8 cellular contexts compared by ENCODE assay signal in the genomic region with DNA sequence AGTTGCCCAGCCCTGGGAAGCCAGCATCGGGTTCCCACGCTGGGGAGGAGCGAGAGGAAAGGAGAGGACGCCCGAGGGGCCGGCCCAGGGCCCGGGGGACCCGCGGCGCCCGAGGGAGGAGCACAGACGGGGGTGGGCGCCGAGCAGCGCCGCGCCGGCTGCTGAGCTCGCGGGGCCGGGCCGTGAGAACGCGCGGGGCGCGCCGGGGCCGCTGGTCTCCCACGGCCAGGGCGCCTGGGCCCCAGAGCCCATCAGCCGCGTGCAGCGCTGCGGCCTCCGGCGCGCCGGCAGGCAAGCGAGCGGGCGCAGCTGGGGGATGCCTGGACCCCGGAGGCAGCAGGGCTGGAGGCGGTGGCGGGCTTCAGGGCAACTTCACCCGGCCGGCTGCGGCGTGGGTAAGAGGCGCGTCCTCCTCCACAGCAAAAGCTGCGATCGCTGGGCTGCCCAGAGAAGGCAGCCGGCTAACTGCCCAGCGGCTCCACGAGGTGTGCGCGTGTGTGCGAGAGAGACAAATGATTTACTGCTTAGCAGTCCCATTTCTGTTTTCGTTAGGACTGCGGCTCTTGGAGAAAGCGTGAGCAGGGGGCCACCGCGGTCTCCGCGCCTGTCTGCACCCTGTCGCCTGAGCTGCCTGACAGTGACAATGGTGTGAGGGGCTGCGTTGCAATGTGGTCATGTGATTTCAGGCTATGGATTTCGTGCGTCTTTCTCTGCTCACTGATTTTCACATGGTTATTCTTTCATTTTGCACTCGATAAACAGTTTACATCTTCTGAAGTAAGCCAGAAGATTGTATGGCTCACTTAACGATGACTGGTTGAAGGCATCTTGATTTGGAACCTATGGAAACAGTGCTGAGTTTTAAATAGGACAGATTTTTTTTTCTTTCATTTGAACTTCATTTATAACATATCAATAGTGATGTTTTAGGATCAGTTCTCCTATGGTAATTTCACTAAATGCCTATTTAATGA. TPM values are rescaled to one million over a fixed set of nuclear protein-coding genes. Genes with fewer than 3 reads are reported as not detected.
DNase-seq lines count a peak whose midpoint lies in the region; ATAC-seq and TF ChIP-seq lines count a peak whose summit lies in the region.

No MANE protein-coding gene starts in this region.

- peaks cover 15% of the 10 kb centered on the region for H3K4me1 Mint-ChIP-seq in activated CD4-positive, alpha-beta memory T cell treated with anti-CD3 and anti-CD28 coated beads, Interleukin-2, amount 10 ng/mL, durations not matched to agents 7 days and 5 days
- peaks cover 19 to 27% of the 10 kb centered on the region in 2 donors for H3K4me1 Mint-ChIP-seq in natural killer cell

- TF ChIP-seq CTCF in GM10266 (IDR thresholded peaks at IDR 0.05; ENCODE audit: control insufficient read depth, insufficient read depth, low read depth, missing control alignments) (no peak), fibroblast of the aortic adventitia (IDR thresholded peaks at IDR 0.05; ENCODE audit: insufficient read depth, low read length) (no peak), natural killer cell (IDR thresholded peaks at IDR 0.05) (no peak)

- H3K9me3 Mint-ChIP-seq in activated CD4-positive, alpha-beta memory T cell treated with anti-CD3 and anti-CD28 coated beads, Interleukin-2, amount 10 ng/mL, durations not matched to agents 7 days and 5 days, result no peaks in the 10 kb centered on the region
- H3K9me3 Mint-ChIP-seq in natural killer cell, result no peaks in the 10 kb centered on the region

- H3K36me3 Mint-ChIP-seq in activated CD4-positive, alpha-beta memory T cell treated with anti-CD3 and anti-CD28 coated beads, Interleukin-2, amount 10 ng/mL, durations not matched to agents 7 days and 5 days (ENCODE audit: low read depth), result no peaks in the 10 kb centered on the region
- H3K36me3 Mint-ChIP-seq in natural killer cell, result no peaks in the 10 kb centered on the region

- intact Hi-C loops in natural killer cell (cut with micrococcal nuclease), result loop anchor here (2.0 kb wide), 2 partner anchors 85 to 91 kb away; partner anchors contain the start of gene GUCY1B1

- CTCF ChIA-PET in activated CD4-positive, alpha-beta memory T cell treated with anti-CD3 and anti-CD28 coated beads, Interleukin-2, amount 10 ng/mL, durations not matched to agents 7 days and 5 days (lab: Charles Lee), result no interaction called here

- H3K27me3 Mint-ChIP-seq in activated CD4-positive, alpha-beta memory T cell treated with anti-CD3 and anti-CD28 coated beads, Interleukin-2, amount 10 ng/mL, durations not matched to agents 7 days and 5 days, result peaks cover 61% of the 10 kb centered on the region
- H3K27me3 Mint-ChIP-seq in natural killer cell (ENCODE audit: low read depth in 2 of 2), result peaks cover 13 to 19% of the 10 kb centered on the region in 2 donors

- POLR2A ChIA-PET in activated CD4-positive, alpha-beta memory T cell treated with anti-CD3 and anti-CD28 coated beads, Interleukin-2, amount 10 ng/mL, durations not matched to agents 7 days and 5 days (lab: Charles Lee), result interaction anchor here (1.3 kb wide), 1 partner anchor 286 kb away, joined by 3 read pairs; the partner anchor contains the start of gene CTSO

- peak; percentile 50 for DNase-seq in GM10266 (ENCODE audit: extremely low spot score)
- peak; percentile 25 for DNase-seq in HuH-7 (ENCODE audit: low spot score)
- no peak for DNase-seq in activated CD4-positive, alpha-beta memory T cell treated with anti-CD3 and anti-CD28 coated beads, Interleukin-2, amount 10 ng/mL, durations not matched to agents 7 days and 5 days
- DNase-seq in fibroblast of the aortic adventitia (ENCODE audit: low read depth), result peak; percentile 14
- DNase-seq in natural killer cell, result peak; percentile 49
- DNase-seq in RKO (ENCODE audit: low spot score), result no peak
- DNase-seq in stimulated activated CD4-positive, alpha-beta T cell treated with anti-CD3 and anti-CD28 coated beads, Interleukin-4, amount 100 ng/mL, for 1 hour, result no peak

- H3K4me3 ChIP-seq in fibroblast of the aortic adventitia (ENCODE audit: low read depth, low read length), result peak overlapping the region; percentile 58

- ATAC-seq in GM21447 (IDR thresholded peaks at IDR 0.05; ENCODE audit: unreplicated experiment) (peak; percentile 40), natural killer cell (peak; percentile 54 to 70 (median 70))

- peak overlapping the region; percentile 74 for H3K4me3 Mint-ChIP-seq in activated CD4-positive, alpha-beta memory T cell treated with anti-CD3 and anti-CD28 coated beads, Interleukin-2, amount 10 ng/mL, durations not matched to agents 7 days and 5 days
- peak overlapping the region; percentile 92 for H3K4me3 Mint-ChIP-seq in natural killer cell

- no peak overlapping the region for H3K27ac Mint-ChIP-seq in activated CD4-positive, alpha-beta memory T cell treated with anti-CD3 and anti-CD28 coated beads, Interleukin-2, amount 10 ng/mL, durations not matched to agents 7 days and 5 days
- H3K27ac Mint-ChIP-seq in natural killer cell, result peak overlapping the region; percentile 76 to 97

RNA-seq across cellular contexts. Expression of gene GUCY1A1, which starts 1.2 kb away (rescaled TPM):
- total RNA-seq in activated CD4-positive, alpha-beta memory T cell treated with anti-CD3 and anti-CD28 coated beads, Interleukin-2, amount 10 ng/mL, durations not matched to agents 7 days and 5 days, result not detected
- total RNA-seq in fibroblast of the aortic adventitia (ENCODE audit: low replicate concordance), result 0.09 and 2.4 TPM in 2 replicates
- 1 to 10 TPM; 4.1 to 7.4 (median 5.2) TPM for total RNA-seq in natural killer cell

Comparison
In these comparisons a context has a peak if more than half of its experiments do, and no peak if none do; other contexts are left out.
1. DNase-seq: peak in GM10266 (single experiment), HuH-7 (single experiment), fibroblast of the aortic adventitia (single experiment) and natural killer cell (single experiment); none in activated CD4-positive, alpha-beta memory T cell treated with anti-CD3 and anti-CD28 coated beads, Interleukin-2, amount 10 ng/mL, durations not matched to agents 7 days and 5 days (single experiment), RKO (single experiment) and stimulated activated CD4-positive, alpha-beta T cell treated with anti-CD3 and anti-CD28 coated beads, Interleukin-4, amount 100 ng/mL, for 1 hour (single experiment).